8 cellular contexts compared by ENCODE assay signal in genomic region chr2:44167908-44168683, GRCh38.
DNase-seq lines count a peak whose midpoint lies in the region; ATAC-seq, FAIRE-seq and TF ChIP-seq lines count a peak whose summit lies in the region.

No MANE protein-coding gene starts in this region.

- H3K4me3 ChIP-seq in AG10803 (ENCODE audit: low read length), result peak overlapping the region; percentile 71

- peak; percentile 98 for FAIRE-seq in islet of Langerhans (lab: Jason Lieb, UNC)

- DNase-seq in AG10803 (ENCODE audit: low read depth) (peak; percentile 100), NCI-H446 (lab: John Stamatoyannopoulos, UW) (peak; percentile 99 to 100), cerebellar nuclear complex (lab: John Stamatoyannopoulos, UW) (peak; percentile 99)
- DNase-seq in activated CD4-positive, CD25-positive, alpha-beta regulatory T cell treated with anti-CD3 and anti-CD28 coated beads, Interleukin-2, amount 50 U/mL, for 72 hours, result peak; percentile 91
- DNase-seq in stimulated activated CD4-positive, alpha-beta T cell treated with anti-CD3 and anti-CD28 coated beads, Interleukin-12 subunit alpha, Interleukin-12 subunit beta, amount 100 ng/mL, for 24 hours (ENCODE audit: low read depth in 2 of 2), result peak; percentile 94 to 96

- no peak for TF ChIP-seq CTCF in AG10803 (conservative IDR thresholded peaks at IDR 0.05; ENCODE audit: low read length)

- ATAC-seq in GM19043 (IDR thresholded peaks at IDR 0.05; ENCODE audit: low read depth, unreplicated experiment) (peak; percentile 85), HG03354 (IDR thresholded peaks at IDR 0.05; ENCODE audit: poor library complexity, severe bottlenecking, unreplicated experiment) (peak; percentile 84)

Comparison
In these comparisons a context has a peak if more than half of its experiments do, and no peak if none do; other contexts are left out.
1. Peak in every context shown above with its lines: DNase-seq, ATAC-seq and H3K4me3 ChIP-seq.